In the genomic region with DNA sequence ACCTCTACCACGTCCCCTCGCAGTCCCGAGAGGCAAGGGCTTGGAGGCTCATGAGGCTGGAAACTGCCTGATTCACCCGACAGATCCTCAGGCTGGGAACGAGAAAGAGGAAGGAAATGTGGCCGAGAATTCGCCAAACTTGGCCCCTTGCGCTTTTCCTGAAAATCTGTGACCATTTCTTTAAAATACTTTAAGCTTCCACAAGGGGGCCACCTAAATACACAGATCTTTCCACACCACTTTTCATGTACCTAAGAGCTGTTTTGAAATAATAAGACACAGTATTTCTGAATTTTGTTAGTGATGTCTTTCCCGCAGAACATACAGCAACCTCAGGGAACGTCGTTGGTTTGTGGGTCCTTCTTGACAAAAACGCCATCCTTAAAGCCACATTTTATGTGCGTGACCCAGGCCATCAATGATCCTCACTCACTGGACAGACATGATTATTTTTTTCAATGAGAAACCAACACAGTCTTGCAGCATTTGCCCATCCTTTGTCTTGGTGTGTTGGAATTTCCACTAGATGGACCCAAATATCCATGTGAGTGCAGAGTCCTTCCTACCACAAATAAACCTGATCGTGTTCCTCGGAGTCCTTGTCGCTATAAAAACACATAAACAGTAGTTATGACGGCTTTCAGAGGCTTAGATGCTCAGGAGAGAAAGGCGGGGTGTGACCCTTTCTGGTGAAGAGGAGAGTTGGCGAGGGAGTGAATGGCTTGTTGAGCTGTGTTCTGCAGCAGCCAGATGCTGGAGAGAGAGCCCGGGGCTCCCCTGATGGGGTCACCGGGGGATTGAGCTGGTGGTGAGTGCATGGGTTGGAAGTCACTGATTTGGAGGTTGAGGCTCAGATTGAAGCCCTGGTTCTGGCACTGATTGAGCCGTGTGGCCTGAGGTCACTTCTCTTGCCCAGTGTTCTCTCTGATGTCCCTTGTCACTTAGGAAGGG, we compare ENCODE assay signal across 8 cellular contexts. TPM values are rescaled to one million over a fixed set of nuclear protein-coding genes. Genes with fewer than 3 reads are reported as not detected.
DNase-seq lines count a peak whose midpoint lies in the region; ATAC-seq and TF ChIP-seq lines count a peak whose summit lies in the region.

No MANE protein-coding gene starts in this region.

- H3K9ac ChIP-seq in DND-41 (ENCODE audit: low read depth, low read length) (no peak overlapping the region), NT2/D1 (ENCODE audit: insufficient read length, low read depth) (peak overlapping the region; percentile 59)

- H4K20me1 ChIP-seq in DND-41 (ENCODE audit: insufficient read depth, low read length), result peaks cover 3% of the 10 kb centered on the region; the same call in 1 of the 2 replicates

- H2AFZ ChIP-seq in DND-41 (ENCODE audit: low read depth, low read length), result no peak overlapping the region

- DNase-seq in DND-41, result no peak
- peak; percentile 30 for DNase-seq in NT2/D1 (ENCODE audit: low read depth, low spot score)
- DNase-seq in coronary artery (ENCODE audit: low spot score), result no peak
- no peak for DNase-seq in mesothelial cell of epicardium (ENCODE audit: low spot score in 2 of 2, unreplicated experiment in 2 of 2)
- DNase-seq in activated naive CD8-positive, alpha-beta T cell treated with anti-CD3 and anti-CD28 coated beads for 36 hours, result no peak

- H3K27ac ChIP-seq in DND-41 (ENCODE audit: low read length), result no peak overlapping the region
- no peak overlapping the region for H3K27ac ChIP-seq in coronary artery

- H3K4me1 Mint-ChIP-seq in mesothelial cell of epicardium, result peaks cover 9% of the 10 kb centered on the region
- H3K4me1 Mint-ChIP-seq in activated naive CD8-positive, alpha-beta T cell treated with anti-CD3 and anti-CD28 coated beads for 36 hours, result peaks cover 5% of the 10 kb centered on the region

- H3K4me3 ChIP-seq in DND-41 (ENCODE audit: low read depth in 1 of 2, low read length in 2 of 2) (no peak overlapping the region), NT2/D1 (ENCODE audit: insufficient read length, low read depth) (peak overlapping the region; percentile 45), coronary artery (peak overlapping the region; percentile 26)

- TF ChIP-seq CTCF in DND-41 (IDR thresholded peaks at IDR 0.05; ENCODE audit: borderline replicate concordance, extremely low read depth, low read length, poor library complexity, severe bottlenecking) (peak; percentile 61), coronary artery (IDR thresholded peaks at IDR 0.05) (peak; percentile 40), mesothelial cell of epicardium (IDR thresholded peaks at IDR 0.05; ENCODE audit: unreplicated experiment) (peak; percentile 94)

- ATAC-seq in DND-41 (ENCODE audit: insufficient read depth, low read depth) (no peak), HG03378 (IDR thresholded peaks at IDR 0.05; ENCODE audit: unreplicated experiment) (peak; percentile 42), GM18858 (IDR thresholded peaks at IDR 0.05; ENCODE audit: unreplicated experiment) (no peak), HG02642 (IDR thresholded peaks at IDR 0.05; ENCODE audit: poor library complexity, unreplicated experiment) (no peak)

- no peak overlapping the region for H3K4me2 ChIP-seq in DND-41 (ENCODE audit: insufficient read depth, low read length)

- no peaks in the 10 kb centered on the region for H3K36me3 Mint-ChIP-seq in mesothelial cell of epicardium
- H3K36me3 Mint-ChIP-seq in activated naive CD8-positive, alpha-beta T cell treated with anti-CD3 and anti-CD28 coated beads for 36 hours, result no peaks in the 10 kb centered on the region

- H3K9me3 ChIP-seq in DND-41 (ENCODE audit: insufficient read depth, low read length, severe bottlenecking), result no peaks in the 10 kb centered on the region
- no peaks in the 10 kb centered on the region for H3K9me3 ChIP-seq in NT2/D1 (ENCODE audit: insufficient read depth, low read length)

- no peak overlapping the region for H3K27ac Mint-ChIP-seq in mesothelial cell of epicardium
- no peak overlapping the region for H3K27ac Mint-ChIP-seq in activated naive CD8-positive, alpha-beta T cell treated with anti-CD3 and anti-CD28 coated beads for 36 hours

- H3K4me1 ChIP-seq in DND-41 (ENCODE audit: insufficient read depth, low read length), result no peaks in the 10 kb centered on the region
- H3K4me1 ChIP-seq in NT2/D1 (ENCODE audit: insufficient read depth, insufficient read length), result peaks cover 3% of the 10 kb centered on the region

- no peaks in the 10 kb centered on the region for H3K36me3 ChIP-seq in DND-41 (ENCODE audit: insufficient read depth, low read length)
- H3K36me3 ChIP-seq in NT2/D1 (ENCODE audit: insufficient read depth, insufficient read length, low read length), result no peaks in the 10 kb centered on the region

- H3K4me3 Mint-ChIP-seq in mesothelial cell of epicardium, result peak overlapping the region; percentile 60
- H3K4me3 Mint-ChIP-seq in activated naive CD8-positive, alpha-beta T cell treated with anti-CD3 and anti-CD28 coated beads for 36 hours, result no peak overlapping the region

- H3K79me2 ChIP-seq in DND-41 (ENCODE audit: insufficient read depth, low read length), result no peaks in the 10 kb centered on the region

- H3K27me3 ChIP-seq in DND-41 (ENCODE audit: insufficient read depth, low read length, poor library complexity) (peaks cover 6% of the 10 kb centered on the region), NT2/D1 (ENCODE audit: insufficient read depth, insufficient read length) (peaks cover 3% of the 10 kb centered on the region)

- H3K9me3 Mint-ChIP-seq in mesothelial cell of epicardium, result no peaks in the 10 kb centered on the region
- H3K9me3 Mint-ChIP-seq in activated naive CD8-positive, alpha-beta T cell treated with anti-CD3 and anti-CD28 coated beads for 36 hours, result no peaks in the 10 kb centered on the region

- peaks cover 75% of the 10 kb centered on the region for H3K27me3 Mint-ChIP-seq in mesothelial cell of epicardium (ENCODE audit: low read depth)
- H3K27me3 Mint-ChIP-seq in activated naive CD8-positive, alpha-beta T cell treated with anti-CD3 and anti-CD28 coated beads for 36 hours, result peaks cover 16% of the 10 kb centered on the region

RNA-seq across cellular contexts. Expression of a gene that starts 25.0 kb away (rescaled TPM):
- not detected in 3 replicates for total RNA-seq in mesothelial cell of epicardium
- total RNA-seq in activated naive CD8-positive, alpha-beta T cell treated with anti-CD3 and anti-CD28 coated beads for 36 hours, result not detected

Comparison
In these comparisons a context has a peak if more than half of its experiments do, and no peak if none do; other contexts are left out.
1. H3K4me3 ChIP-seq: peak in NT2/D1 (single experiment) and coronary artery (single experiment); none in DND-41 (0 of 2).
2. CTCF ChIP-seq: peak in every context shown above with its lines; median percentile 94 in mesothelial cell of epicardium; 61 in DND-41; 40 in coronary artery.